In the genomic region with DNA sequence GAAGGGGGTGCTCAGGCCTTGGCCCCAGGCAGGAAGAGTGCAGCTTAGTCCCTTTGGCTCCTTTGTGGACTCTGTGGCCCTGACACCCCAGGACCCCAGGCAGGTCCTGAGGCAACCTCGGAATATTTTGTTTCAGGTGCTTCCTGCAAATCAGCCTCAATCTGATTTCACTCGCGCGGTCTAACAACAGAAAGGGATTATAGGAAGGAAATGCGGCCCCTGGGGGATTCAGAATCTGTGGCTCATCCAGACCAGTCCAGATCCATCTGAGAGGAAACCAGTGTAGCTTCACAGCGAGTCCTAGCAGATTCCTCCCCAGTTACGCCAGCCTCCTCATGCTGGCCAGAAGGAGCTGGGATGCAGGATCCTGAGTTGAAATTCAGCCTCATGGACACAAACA, we compare ENCODE assay signal across 13 cellular contexts. TPM values are rescaled to one million over a fixed set of nuclear protein-coding genes. Genes with fewer than 3 reads are reported as not detected.
A peak's percentile ranks its signal among the peaks of the same experiment; 100 is the strongest.
DNase-seq lines count a peak whose midpoint lies in the region; ATAC-seq and TF ChIP-seq lines count a peak whose summit lies in the region.
"Had no signal": no experiment of that assay in that cellular context is flagged by ENCODE, and none has a peak within 500 bp of the region (broad histone marks: within the 10 kb centered on the region; RNA-seq: fewer than 3 reads in every experiment).

No MANE protein-coding gene starts in this region.

- no peaks in the 10 kb centered on the region for H3K79me2 ChIP-seq in OCI-LY7 (ENCODE audit: insufficient read depth, low read depth, low read length)

- no peaks in the 10 kb centered on the region for H4K20me1 ChIP-seq in OCI-LY7 (ENCODE audit: insufficient read depth, low read length)

- no peak for TF ChIP-seq CTCF in AG10803 (conservative IDR thresholded peaks at IDR 0.05; ENCODE audit: low read length)
- TF ChIP-seq CTCF in OCI-LY7 (conservative IDR thresholded peaks at IDR 0.05; ENCODE audit: low read length) = no peak

- POLR2A ChIA-PET in OCI-LY7 (lab: Charles Lee) = no interaction called here

- no peaks in the 10 kb centered on the region for H3K4me1 ChIP-seq in OCI-LY7 (ENCODE audit: insufficient read depth, low read length, poor library complexity, severe bottlenecking)

- no peaks in the 10 kb centered on the region for H3K36me3 ChIP-seq in OCI-LY7 (ENCODE audit: insufficient read depth, low read length)
- H3K36me3 ChIP-seq: ascending aorta, upper lobe of left lung had no signal

- H2AFZ ChIP-seq in OCI-LY7 (ENCODE audit: low read length) = no peak overlapping the region

- ATAC-seq in HG03442 (IDR thresholded peaks at IDR 0.05; ENCODE audit: unreplicated experiment) (no peak), GM18909 (IDR thresholded peaks at IDR 0.05; ENCODE audit: poor library complexity, unreplicated experiment) (no peak)

- no peak overlapping the region for H3K4me3 ChIP-seq in AG10803 (ENCODE audit: low read length)
- no peak overlapping the region for H3K4me3 ChIP-seq in OCI-LY7 (ENCODE audit: low read depth, low read length, poor library complexity, severe bottlenecking)
- H3K4me3 ChIP-seq: ascending aorta, upper lobe of left lung had no signal

- no peaks in the 10 kb centered on the region for H3K9me3 ChIP-seq in OCI-LY7 (ENCODE audit: low read length)
- H3K9me3 ChIP-seq: ascending aorta, upper lobe of left lung had no signal

- BruUV-seq in OCI-LY7 (replicated peaks; lab: Mats Ljungman, UMichigan) = no TSS peak

- no peak overlapping the region for H3K27ac ChIP-seq in OCI-LY7 (ENCODE audit: low read depth, low read length, poor library complexity, severe bottlenecking)
- H3K27ac ChIP-seq: ascending aorta, upper lobe of left lung had no signal

- intact Hi-C loops in OCI-LY7 (cut with micrococcal nuclease; ENCODE audit: unreplicated experiment) = no loop called here

- no peaks in the 10 kb centered on the region for H3K9me2 ChIP-seq in OCI-LY7 (ENCODE audit: insufficient read depth, low read length)

- CTCF ChIA-PET in OCI-LY7 (lab: Charles Lee; ENCODE audit: unreplicated experiment) = interaction anchor here (0.6 kb wide), 1 partner anchor 305 kb away, joined by 4 read pairs; no protein-coding TSS in a partner anchor

- DNase-seq in AG10803 (ENCODE audit: low read depth) (peak; percentile 62), LHCN-M2 (ENCODE audit: low read depth) (peak; percentile 82), dermis blood vessel endothelial cell (peak; percentile 98), lung microvascular endothelial cell (ENCODE audit: low read depth in 2 of 2) (peak; percentile 39 to 94), OCI-LY7 (ENCODE audit: low spot score) (no peak)
- no peak for DNase-seq in stimulated activated CD4-positive, alpha-beta T cell treated with anti-CD3 and anti-CD28 coated beads, Interleukin-2, amount 100 ng/mL, for 48 hours
- DNase-seq: GF-D8, NCI-H1694, T-helper 9 cell, upper lobe of left lung had no signal

- no peak overlapping the region for H3K4me2 ChIP-seq in OCI-LY7 (ENCODE audit: low read length)

RNA-seq across cellular contexts. Expression of a gene that starts 59.5 kb away (rescaled TPM):
- total RNA-seq in LHCN-M2 (2014; rRNA removed) (451 and 455 TPM in 2 replicates), dermis blood vessel endothelial cell (179 and 304 TPM in 2 replicates), lung microvascular endothelial cell (152 and 217 TPM in 2 replicates), OCI-LY7 (2022) (252 and 268 TPM in 2 replicates)
- polyA plus RNA-seq in LHCN-M2 (2012) = 324 TPM
- 152 and 181 TPM in 2 replicates for total RNA-seq in OCI-LY7 (2014; rRNA removed; shearing (Covaris generic))

Comparison
In these comparisons a context has a peak if more than half of its experiments do, and no peak if none do; other contexts are left out.
1. DNase-seq: peak in AG10803 (single experiment), LHCN-M2 (single experiment), dermis blood vessel endothelial cell (single experiment) and lung microvascular endothelial cell (2 of 2); none in stimulated activated CD4-positive, alpha-beta T cell treated with anti-CD3 and anti-CD28 coated beads, Interleukin-2, amount 100 ng/mL, for 48 hours (0 of 2) and OCI-LY7 (single experiment).